1 cellular context compared by ENCODE assay signal in the genomic region with DNA sequence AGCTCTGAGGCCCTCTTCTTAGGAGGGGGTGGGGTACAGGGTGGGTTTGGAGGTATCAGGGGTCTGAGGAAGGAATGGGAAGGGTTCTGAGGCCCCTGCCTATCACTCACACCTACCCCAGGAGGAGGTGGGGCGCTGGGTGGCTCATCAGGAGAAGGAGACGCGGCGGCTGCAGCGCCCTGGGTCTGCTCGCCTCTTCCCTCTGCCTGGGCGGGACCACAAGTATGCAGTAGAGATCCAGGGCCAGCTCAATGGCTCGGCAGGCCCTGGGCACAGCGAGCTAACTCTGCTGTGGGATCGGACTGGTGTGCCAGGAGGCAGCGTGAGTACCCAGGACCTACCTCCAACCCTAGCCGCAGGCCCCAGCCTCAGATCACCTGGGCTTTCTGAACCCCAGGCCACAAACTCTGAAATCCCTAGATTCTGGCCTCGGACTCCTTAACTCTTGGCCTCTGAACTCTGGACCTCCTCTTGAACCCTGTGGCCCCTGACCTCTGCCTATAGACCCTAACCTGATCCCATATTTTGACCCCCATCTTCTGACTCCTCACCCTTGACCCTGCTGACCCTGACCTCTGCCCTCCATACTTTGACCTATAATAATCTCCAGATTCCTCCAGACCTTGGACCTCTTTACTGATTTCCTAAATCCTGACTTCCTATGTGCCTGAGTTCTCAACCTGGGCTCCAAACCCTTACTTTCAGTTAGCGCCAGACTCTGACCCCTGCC.
TF ChIP-seq lines count a peak whose summit lies in the region.

No MANE protein-coding gene starts in this region.

TF ChIP-seq in GM12878, 131 proteins besides CTCF, POLR2A, EP300 and RAD21:
- TF ChIP-seq NR2F1 (conservative IDR thresholded peaks at IDR 0.05), result peak; percentile 53; the same call in 1 of the 2 replicates
- TF ChIP-seq NR2C1 (IDR thresholded peaks at IDR 0.05), result peak; percentile 23; the same call in 1 of the 2 replicates
- TF ChIP-seq CUX1 (IDR thresholded peaks at IDR 0.05; ENCODE audit: insufficient replicate concordance, low read depth, low read length), result no peak
- TF ChIP-seq ZNF687 (IDR thresholded peaks at IDR 0.05), result no peak
- no peak for TF ChIP-seq RB1 (IDR thresholded peaks at IDR 0.05; ENCODE audit: borderline replicate concordance)
